Comparison of ENCODE assay signal across 8 cellular contexts in the genomic region with DNA sequence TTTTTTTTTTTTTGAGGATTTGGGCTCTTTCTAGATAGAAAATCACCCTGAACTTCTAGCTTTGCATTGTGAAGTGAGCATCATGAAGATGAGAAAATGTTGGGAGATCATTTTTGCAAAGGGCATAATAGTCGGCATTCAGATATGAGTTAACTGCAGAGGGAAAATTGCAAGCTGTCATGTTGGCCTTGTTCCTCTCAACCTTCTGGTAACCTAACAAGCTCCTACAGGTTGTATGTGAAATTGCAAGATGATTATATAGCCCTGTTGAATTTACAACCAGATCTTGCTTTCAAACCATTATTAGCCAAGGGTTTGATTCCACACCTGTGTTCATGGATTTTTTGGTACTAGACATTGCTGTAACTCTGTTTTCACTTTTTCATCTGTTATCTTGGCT. TPM values are rescaled to one million over a fixed set of nuclear protein-coding genes. Genes with fewer than 3 reads are reported as not detected.
DNase-seq lines count a peak whose midpoint lies in the region; ATAC-seq and TF ChIP-seq lines count a peak whose summit lies in the region.

No MANE protein-coding gene starts in this region.

- H3K4me2 ChIP-seq in BLaER1 = peak overlapping the region; percentile 98
- H3K4me2 ChIP-seq in skeletal muscle satellite cell (ENCODE audit: low read length) = peak overlapping the region; percentile 97

- no peak for ATAC-seq in GM19328 (IDR thresholded peaks at IDR 0.05; ENCODE audit: unreplicated experiment)

- DNase-seq in GM13977 (ENCODE audit: low spot score) (peak; percentile 81), RPMI8226 (peak; percentile 66), epidermal melanocyte (ENCODE audit: insufficient read length, low spot score) (peak; percentile 66), NCI-H146 (lab: John Stamatoyannopoulos, UW) (no peak), dorsolateral prefrontal cortex (no peak)

- H3K4me3 ChIP-seq in BLaER1 = 0 out of 2 replicates have a peak overlapping the region, but pooled peaks have one; percentile 100
- peak overlapping the region; percentile 98 for H3K4me3 ChIP-seq in skeletal muscle satellite cell (ENCODE audit: low read length)
- H3K4me3 ChIP-seq in dorsolateral prefrontal cortex = peak overlapping the region in 10 of 59 donors; percentile 84 to 98 (median 92)

- in situ Hi-C loops in GM13977 (cut with MboI; ENCODE audit: low pct_unique_long_range_greater_than_20kb, low sequenced_read_pairs, unreplicated experiment) = loop anchor here (10.0 kb wide), 2 partner anchors 51 to 201 kb away; partner anchors contain the start of gene RPL11

- H3K9ac ChIP-seq in BLaER1 = no peak overlapping the region
- peak overlapping the region; percentile 90 for H3K9ac ChIP-seq in skeletal muscle satellite cell (ENCODE audit: low read depth, low read length)

- H3K4me1 ChIP-seq in BLaER1 (peaks cover 45% of the 10 kb centered on the region), skeletal muscle satellite cell (ENCODE audit: control insufficient read depth, insufficient read depth, low read length) (peaks cover 25% of the 10 kb centered on the region)

- H3K9me3 ChIP-seq in BLaER1 (no peaks in the 10 kb centered on the region), skeletal muscle satellite cell (replicated peaks; ENCODE audit: low read length) (no peaks in the 10 kb centered on the region)

- H3K27me3 ChIP-seq in BLaER1 (no peaks in the 10 kb centered on the region), skeletal muscle satellite cell (ENCODE audit: control insufficient read depth, insufficient read depth, low read length) (no peaks in the 10 kb centered on the region), dorsolateral prefrontal cortex (no peaks in the 10 kb centered on the region)

- intact Hi-C loops in dorsolateral prefrontal cortex (cut with DNase I) = no loop called here

- peaks cover 46% of the 10 kb centered on the region for H3K36me3 ChIP-seq in BLaER1
- peaks cover 21% of the 10 kb centered on the region for H3K36me3 ChIP-seq in skeletal muscle satellite cell (ENCODE audit: insufficient read depth, low read length)

- H3K27ac ChIP-seq in BLaER1 = no peak overlapping the region
- no peak overlapping the region for H3K27ac ChIP-seq in dorsolateral prefrontal cortex

- H4K20me1 ChIP-seq in BLaER1 = peaks cover 65% of the 10 kb centered on the region

- TF ChIP-seq CTCF in GM13977 (IDR thresholded peaks at IDR 0.05; ENCODE audit: extremely low read depth, insufficient read depth, missing control alignments) (peak; percentile 46), dorsolateral prefrontal cortex (IDR thresholded peaks at IDR 0.05 in 54 of 56, conservative IDR thresholded peaks at IDR 0.05 in 2 of 56; ENCODE audit: low read depth in 1 of 56, partially characterized antibody in 56 of 56) (peak in 2 of 56 donors; percentile 11 to 12)

RNA-seq across cellular contexts. Expression of gene ELOA, which starts 2.2 kb away (rescaled TPM):
- 49.8 and 61.3 TPM in 2 replicates for total RNA-seq in skeletal muscle satellite cell (2012; rRNA removed)
- 10 to 100 TPM; 22.2 to 40.6 (median 28.2) TPM for total RNA-seq in dorsolateral prefrontal cortex

RNA-seq across cellular contexts. Expression of gene PITHD1, which starts 32.7 kb away (rescaled TPM):
- total RNA-seq in skeletal muscle satellite cell (2012; rRNA removed) = 33.0 and 35.4 TPM in 2 replicates
- 100 to 1,000 TPM in 113 of 120 experiments, 10 to 100 TPM in 7; 72.3 to 213 (median 157) TPM for total RNA-seq in dorsolateral prefrontal cortex

RNA-seq across cellular contexts. Expression of gene LYPLA2, which starts 45.4 kb away (rescaled TPM):
- total RNA-seq in skeletal muscle satellite cell (2012; rRNA removed) = 47.4 and 55.9 TPM in 2 replicates
- total RNA-seq in dorsolateral prefrontal cortex = 10 to 100 TPM; 18.6 to 38.2 (median 26.9) TPM

RNA-seq across cellular contexts. Expression of gene RPL11, which starts 53.9 kb away (rescaled TPM):
- total RNA-seq in skeletal muscle satellite cell (2012; rRNA removed) = 773 and 1,109 TPM in 2 replicates
- total RNA-seq in dorsolateral prefrontal cortex = 100 to 1,000 TPM; 167 to 380 (median 287) TPM

RNA-seq across cellular contexts. Expression of gene GALE, which starts 55.0 kb away (rescaled TPM):
- 37.4 and 40.6 TPM in 2 replicates for total RNA-seq in skeletal muscle satellite cell (2012; rRNA removed)
- 10 to 100 TPM; 13.2 to 40.0 (median 24.0) TPM for total RNA-seq in dorsolateral prefrontal cortex

Comparison
In these comparisons a context has a peak if more than half of its experiments do, and no peak if none do; other contexts are left out.
1. DNase-seq: peak in GM13977 (single experiment), RPMI8226 (single experiment) and epidermal melanocyte (single experiment); none in NCI-H146 (single experiment) and dorsolateral prefrontal cortex (0 of 10).